Comparison of ENCODE assay signal across 8 cellular contexts in the genomic region with DNA sequence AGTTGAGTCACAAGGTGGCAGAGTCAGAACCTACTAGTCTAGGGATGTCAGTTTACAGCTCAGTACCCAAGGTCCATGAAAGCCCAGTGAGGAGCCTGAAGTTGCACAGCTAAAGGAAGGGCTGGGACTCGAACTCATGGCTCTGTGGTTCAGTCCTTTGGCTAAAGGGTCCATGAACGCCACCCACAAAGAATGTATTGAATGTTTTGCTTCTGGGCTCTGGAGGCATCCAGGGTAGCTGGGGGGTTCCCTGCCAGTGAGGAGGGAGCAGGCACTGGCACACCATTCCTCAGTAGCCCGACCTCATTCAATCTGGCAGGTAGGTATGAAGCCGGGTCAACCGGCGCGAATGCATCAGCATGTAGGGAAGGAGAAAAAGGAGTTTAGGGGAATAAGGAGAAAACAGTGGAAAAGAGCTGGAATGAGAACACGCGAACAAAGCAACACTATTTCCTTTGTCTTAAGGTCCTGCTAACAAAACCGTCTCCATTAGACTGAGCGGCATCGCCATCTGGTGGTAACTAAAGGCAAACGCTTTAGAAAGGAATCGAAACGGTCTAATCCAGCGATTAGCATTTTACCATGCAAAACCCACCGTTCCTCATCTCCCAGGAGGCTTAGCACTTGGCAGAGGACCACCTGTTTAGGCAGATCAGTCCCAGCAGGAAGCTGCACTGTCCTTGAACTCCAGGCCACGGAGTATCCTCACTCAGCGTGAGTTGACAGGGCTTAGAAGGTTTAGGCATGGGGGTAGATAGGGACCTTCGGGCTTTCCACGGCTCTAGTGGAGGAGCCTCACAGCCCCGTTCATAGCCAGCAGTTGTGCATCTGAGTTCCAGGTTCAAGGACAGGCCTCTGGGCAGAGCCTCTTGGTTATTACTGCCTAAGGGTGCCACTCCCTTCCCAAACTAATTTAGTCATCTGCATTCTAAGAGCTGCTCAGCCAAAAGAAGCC.
DNase-seq lines count a peak whose midpoint lies in the region; ATAC-seq and TF ChIP-seq lines count a peak whose summit lies in the region.

No MANE protein-coding gene starts in this region.

- H3K36me3 ChIP-seq in H7 (replicated peaks; ENCODE audit: control insufficient read depth, insufficient read depth, low read length) (0 out of 2 replicates have a peak, but pooled peaks cover 1% of the 10 kb centered on the region), duodenal mucosa (ENCODE audit: control insufficient read depth in 1 of 2, insufficient read depth in 2 of 2, low read length in 2 of 2) (peaks cover 0 to 19% of the 10 kb centered on the region in 2 donors), liver (ENCODE audit: control insufficient read depth in 4 of 4, insufficient read depth in 3 of 4, low read depth in 1 of 4, low read length in 3 of 4) (peaks cover 0 to 10% (median 5%) of the 10 kb centered on the region in 4 donors)

- H3K4me1 Mint-ChIP-seq in activated CD4-positive, alpha-beta T cell treated with anti-CD3 and anti-CD28 coated beads, Interleukin-2, amount 10 ng/mL, durations not matched to agents 24 days and 14 days = peaks cover 10% of the 10 kb centered on the region

- no peak overlapping the region for H3K27ac ChIP-seq in duodenal mucosa (ENCODE audit: low read depth, low read length)
- no peak overlapping the region for H3K27ac ChIP-seq in liver (ENCODE audit: low read depth in 1 of 2, low read length in 2 of 2)

- no peak for ATAC-seq in HG03442 (IDR thresholded peaks at IDR 0.05; ENCODE audit: unreplicated experiment)

- H3K27me3 ChIP-seq in H7 (ENCODE audit: control insufficient read depth, insufficient read depth, low read length) = no peaks in the 10 kb centered on the region
- H3K27me3 ChIP-seq in duodenal mucosa (ENCODE audit: control insufficient read depth in 1 of 2, insufficient read depth in 2 of 2, low read length in 2 of 2) = no peaks in the 10 kb centered on the region
- H3K27me3 ChIP-seq in liver (ENCODE audit: control insufficient read depth in 4 of 4, insufficient read depth in 4 of 4, low read length in 3 of 4) = no peaks in the 10 kb centered on the region

- no peaks in the 10 kb centered on the region for H3K9me3 Mint-ChIP-seq in activated CD4-positive, alpha-beta T cell treated with anti-CD3 and anti-CD28 coated beads, Interleukin-2, amount 10 ng/mL, durations not matched to agents 24 days and 14 days

- peak overlapping the region; percentile 58 for H3K4me3 Mint-ChIP-seq in activated CD4-positive, alpha-beta T cell treated with anti-CD3 and anti-CD28 coated beads, Interleukin-2, amount 10 ng/mL, durations not matched to agents 24 days and 14 days

- H3K27ac Mint-ChIP-seq in activated CD4-positive, alpha-beta T cell treated with anti-CD3 and anti-CD28 coated beads, Interleukin-2, amount 10 ng/mL, durations not matched to agents 24 days and 14 days = no peak overlapping the region

- H3K4me1 ChIP-seq in duodenal mucosa (ENCODE audit: control insufficient read depth in 1 of 2, insufficient read depth in 2 of 2, low read length in 2 of 2) (peaks cover 11 to 14% of the 10 kb centered on the region in 2 donors), liver (ENCODE audit: control insufficient read depth in 4 of 4, insufficient read depth in 4 of 4, low read length in 3 of 4) (peaks cover 0 to 19% (median 9%) of the 10 kb centered on the region in 4 donors)

- H3K4me3 ChIP-seq in H7 (ENCODE audit: insufficient read depth, low read depth, low read length) (no peak overlapping the region), duodenal mucosa (ENCODE audit: low read depth in 1 of 2, low read length in 2 of 2) (peak overlapping the region; percentile 57 to 71), liver (ENCODE audit: low read depth in 1 of 3, low read length in 3 of 3) (peak overlapping the region in 1 of 3 donors; percentile 26)

- peaks cover 11% of the 10 kb centered on the region for H3K36me3 Mint-ChIP-seq in activated CD4-positive, alpha-beta T cell treated with anti-CD3 and anti-CD28 coated beads, Interleukin-2, amount 10 ng/mL, durations not matched to agents 24 days and 14 days (ENCODE audit: low read depth)

- TF ChIP-seq CTCF in liver (IDR thresholded peaks at IDR 0.05; ENCODE audit: low read depth, low read length, missing input control) = peak; percentile 85

- H3K27me3 Mint-ChIP-seq in activated CD4-positive, alpha-beta T cell treated with anti-CD3 and anti-CD28 coated beads, Interleukin-2, amount 10 ng/mL, durations not matched to agents 24 days and 14 days = no peaks in the 10 kb centered on the region

- 16% methylated on average over 22 of the region's 22 CpGs for WGBS in liver

- DNase-seq in AG08395 (ENCODE audit: low spot score) = peak; percentile 69
- DNase-seq in H7 = peak; percentile 53
- DNase-seq in NCI-H446 treated with DMSO at 0.1 percent for 48 hours (lab: John Stamatoyannopoulos, UW) = peak; percentile 37
- peak; percentile 86 for DNase-seq in activated CD4-positive, alpha-beta T cell treated with anti-CD3 and anti-CD28 coated beads, Interleukin-2, amount 10 ng/mL, durations not matched to agents 24 days and 14 days
- peak; percentile 37 to 43 for DNase-seq in stimulated activated CD4-positive, alpha-beta T cell treated with anti-CD3 and anti-CD28 coated beads, Interleukin-4, amount 100 ng/mL, for 4 hours

- TF ChIP-seq RAD21 in liver (IDR thresholded peaks at IDR 0.05) = peak; percentile 82 to 91

- intact Hi-C loops in activated CD4-positive, alpha-beta T cell treated with anti-CD3 and anti-CD28 coated beads, Interleukin-2, amount 10 ng/mL, durations not matched to agents 24 days and 14 days (cut with micrococcal nuclease) = loop anchor here (1.0 to 10.0 kb wide), 4 partner anchors 48 to 355 kb away; no protein-coding TSS in a partner anchor

- H3K9ac ChIP-seq in duodenal mucosa (ENCODE audit: low read depth in 1 of 2, low read length in 2 of 2) (peak overlapping the region; percentile 61 to 63), liver (ENCODE audit: low read depth in 1 of 2, low read length in 2 of 2) (no peak overlapping the region)

- H3K9me3 ChIP-seq in duodenal mucosa (ENCODE audit: control insufficient read depth in 1 of 2, low read length in 2 of 2) (no peaks in the 10 kb centered on the region), liver (ENCODE audit: control insufficient read depth in 4 of 4, low read length in 3 of 4) (no peaks in the 10 kb centered on the region)

TF ChIP-seq in liver, 16 proteins besides CTCF, POLR2A, EP300 and RAD21:
- TF ChIP-seq, protein P1, sequence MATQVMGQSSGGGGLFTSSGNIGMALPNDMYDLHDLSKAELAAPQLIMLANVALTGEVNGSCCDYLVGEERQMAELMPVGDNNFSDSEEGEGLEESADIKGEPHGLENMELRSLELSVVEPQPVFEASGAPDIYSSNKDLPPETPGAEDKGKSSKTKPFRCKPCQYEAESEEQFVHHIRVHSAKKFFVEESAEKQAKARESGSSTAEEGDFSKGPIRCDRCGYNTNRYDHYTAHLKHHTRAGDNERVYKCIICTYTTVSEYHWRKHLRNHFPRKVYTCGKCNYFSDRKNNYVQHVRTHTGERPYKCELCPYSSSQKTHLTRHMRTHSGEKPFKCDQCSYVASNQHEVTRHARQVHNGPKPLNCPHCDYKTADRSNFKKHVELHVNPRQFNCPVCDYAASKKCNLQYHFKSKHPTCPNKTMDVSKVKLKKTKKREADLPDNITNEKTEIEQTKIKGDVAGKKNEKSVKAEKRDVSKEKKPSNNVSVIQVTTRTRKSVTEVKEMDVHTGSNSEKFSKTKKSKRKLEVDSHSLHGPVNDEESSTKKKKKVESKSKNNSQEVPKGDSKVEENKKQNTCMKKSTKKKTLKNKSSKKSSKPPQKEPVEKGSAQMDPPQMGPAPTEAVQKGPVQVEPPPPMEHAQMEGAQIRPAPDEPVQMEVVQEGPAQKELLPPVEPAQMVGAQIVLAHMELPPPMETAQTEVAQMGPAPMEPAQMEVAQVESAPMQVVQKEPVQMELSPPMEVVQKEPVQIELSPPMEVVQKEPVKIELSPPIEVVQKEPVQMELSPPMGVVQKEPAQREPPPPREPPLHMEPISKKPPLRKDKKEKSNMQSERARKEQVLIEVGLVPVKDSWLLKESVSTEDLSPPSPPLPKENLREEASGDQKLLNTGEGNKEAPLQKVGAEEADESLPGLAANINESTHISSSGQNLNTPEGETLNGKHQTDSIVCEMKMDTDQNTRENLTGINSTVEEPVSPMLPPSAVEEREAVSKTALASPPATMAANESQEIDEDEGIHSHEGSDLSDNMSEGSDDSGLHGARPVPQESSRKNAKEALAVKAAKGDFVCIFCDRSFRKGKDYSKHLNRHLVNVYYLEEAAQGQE (IDR thresholded peaks at IDR 0.05) = no peak
- peak; percentile 43 for TF ChIP-seq SP1 (IDR thresholded peaks at IDR 0.05)
- no peak for TF ChIP-seq GABPA (IDR thresholded peaks at IDR 0.05 in 1 of 2, conservative IDR thresholded peaks at IDR 0.05 in 1 of 2)
- TF ChIP-seq HNF4A (conservative IDR thresholded peaks at IDR 0.05) = peak; percentile 18 to 44
- peak; percentile 12 for TF ChIP-seq NR2F2 (IDR thresholded peaks at IDR 0.05)
- peak; percentile 42 to 73 for TF ChIP-seq RXRA (IDR thresholded peaks at IDR 0.05)
- TF ChIP-seq, protein P2, sequence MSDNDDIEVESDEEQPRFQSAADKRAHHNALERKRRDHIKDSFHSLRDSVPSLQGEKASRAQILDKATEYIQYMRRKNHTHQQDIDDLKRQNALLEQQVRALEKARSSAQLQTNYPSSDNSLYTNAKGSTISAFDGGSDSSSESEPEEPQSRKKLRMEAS (IDR thresholded peaks at IDR 0.05) = no peak

Comparison
In these comparisons a context has a peak if more than half of its experiments do, and no peak if none do; other contexts are left out.
1. H3K9ac ChIP-seq: peak in duodenal mucosa (2 of 2); none in liver (0 of 2).
2. Peak in every context shown above with its lines, with median percentiles within 50 percentile points of each other: DNase-seq.